ENCODE assay signal across 22 cellular contexts in genomic region chr12:5037795-5038357, GRCh38. TPM values are rescaled to one million over a fixed set of nuclear protein-coding genes. Genes with fewer than 3 reads are reported as not detected.
DNase-seq lines count a peak whose midpoint lies in the region; ATAC-seq, FAIRE-seq and TF ChIP-seq lines count a peak whose summit lies in the region.
"Had no signal": no experiment of that assay in that cellular context is flagged by ENCODE, and none has a peak within 500 bp of the region (broad histone marks: within the 10 kb centered on the region; RNA-seq: fewer than 3 reads in every experiment).

No MANE protein-coding gene starts in this region.

- CTCF ChIA-PET in MCF 10A (lab: Yijun Ruan, JAX) = interaction anchor here (0.6 to 1.2 kb wide), 3 partner anchors 15 to 180 kb away, joined by 3 to 5 read pairs (median 3); no protein-coding TSS in a partner anchor
- CTCF ChIA-PET in mammary epithelial cell (lab: Charles Lee; ENCODE audit: low non-redundant PET) = no interaction called here
- CTCF ChIA-PET in IMR-90 (lab: Yijun Ruan, JAX) = no interaction called here
- CTCF ChIA-PET in H1 (lab: Charles Lee; ENCODE audit: partially characterized antibody) = interaction anchor here (1.3 to 1.8 kb wide), 2 partner anchors 34 to 43 kb away, joined by 3 to 8 read pairs; no protein-coding TSS in a partner anchor
- CTCF ChIA-PET in activated CD8-positive, alpha-beta T cell treated with anti-CD3 and anti-CD28 coated beads, Interleukin-2, amount 10 ng/mL, durations not matched to agents 7 days and 5 days (lab: Charles Lee) = no interaction called here

- H2BK20ac ChIP-seq in IMR-90 (ENCODE audit: low read depth, low read length) (no peak overlapping the region), H1 (ENCODE audit: low read length) (no peak overlapping the region; the same call in 1 of the 2 replicates)

- in situ Hi-C loops in mammary epithelial cell (cut with MboI; ENCODE audit: low sequenced_read_pairs in 2 of 2) = no loop called here
- in situ Hi-C loops in IMR-90 (cut with MboI; ENCODE audit: low sequenced_read_pairs) = no loop called here

- peaks cover 6% of the 10 kb centered on the region for H3K27me3 ChIP-seq in mammary epithelial cell (ENCODE audit: insufficient read depth, low read length)
- peaks cover 38% of the 10 kb centered on the region for H3K27me3 ChIP-seq in IMR-90 (ENCODE audit: control insufficient read depth, insufficient read depth, low read length)
- peaks cover 1 to 18% (median 11%) of the 10 kb centered on the region in 4 experiments for H3K27me3 ChIP-seq in H1 (replicated peaks in 1 of 4; ENCODE audit: control insufficient read depth in 3 of 4, extremely low read depth in 1 of 4, insufficient read depth in 3 of 4, low read length in 3 of 4)
- H3K27me3 ChIP-seq: BLaER1 had no signal

- ATAC-seq in IMR-90 (ENCODE audit: low read depth) = no peak
- no peak for ATAC-seq in activated CD8-positive, alpha-beta T cell treated with anti-CD3 and anti-CD28 coated beads, Interleukin-2, amount 10 ng/mL, durations not matched to agents 7 days and 5 days
- ATAC-seq: CD8-positive, alpha-beta T cell; HCT116 had no signal

- H3K4me3 ChIP-seq in mammary epithelial cell (replicated peaks in 1 of 3; ENCODE audit: insufficient read depth in 1 of 3, low read depth in 2 of 3, low read length in 3 of 3) = no peak overlapping the region
- H3K4me3 ChIP-seq in IMR-90 (ENCODE audit: insufficient read depth, low read depth, low read length) = no peak overlapping the region
- H3K4me3 ChIP-seq in H1 (ENCODE audit: extremely low read depth in 1 of 4, insufficient read depth in 2 of 4, low read depth in 3 of 4, low read length in 4 of 4) = no peak overlapping the region
- H3K4me3 ChIP-seq: BLaER1, GM23248 had no signal

- no peak overlapping the region for H4K5ac ChIP-seq in IMR-90 (ENCODE audit: low read depth, low read length)
- no peak overlapping the region for H4K5ac ChIP-seq in H1 (ENCODE audit: insufficient read length, low read depth, low read length)

- H3K18ac ChIP-seq in IMR-90 (ENCODE audit: low read depth, low read length) = no peak overlapping the region
- H3K18ac ChIP-seq in H1 (ENCODE audit: extremely low read depth, low read length) = no peak overlapping the region

- H4K20me1 ChIP-seq in mammary epithelial cell (ENCODE audit: insufficient read depth, low read length) = no peaks in the 10 kb centered on the region
- H4K20me1 ChIP-seq in IMR-90 (ENCODE audit: insufficient read depth, low read length) = no peaks in the 10 kb centered on the region
- no peaks in the 10 kb centered on the region for H4K20me1 ChIP-seq in H1 (replicated peaks in 1 of 2; ENCODE audit: control insufficient read depth in 1 of 2, insufficient read depth in 2 of 2, low read length in 2 of 2)
- H4K20me1 ChIP-seq: BLaER1 had no signal

- H3K79me2 ChIP-seq in mammary epithelial cell (ENCODE audit: insufficient read depth, low read length) (no peaks in the 10 kb centered on the region), H1 (ENCODE audit: control insufficient read depth in 1 of 2, insufficient read depth in 2 of 2, low read length in 2 of 2) (no peaks in the 10 kb centered on the region)

- H3K36me3 Mint-ChIP-seq in MCF 10A (ENCODE audit: insufficient read depth, unreplicated experiment) = no peaks in the 10 kb centered on the region
- no peaks in the 10 kb centered on the region for H3K36me3 Mint-ChIP-seq in activated CD8-positive, alpha-beta T cell treated with anti-CD3 and anti-CD28 coated beads, Interleukin-2, amount 10 ng/mL, durations not matched to agents 7 days and 5 days (ENCODE audit: low read depth)
- H3K36me3 Mint-ChIP-seq: CD4-positive, CD25-positive, alpha-beta regulatory T cell; CD8-positive, alpha-beta T cell had no signal

- H2AK5ac ChIP-seq in IMR-90 (ENCODE audit: low read depth, low read length) (no peak overlapping the region), H1 (ENCODE audit: low read depth, low read length) (no peak overlapping the region)

- H3K27ac Mint-ChIP-seq in MCF 10A (ENCODE audit: low read depth, unreplicated experiment) = no peak overlapping the region
- no peak overlapping the region for H3K27ac Mint-ChIP-seq in activated CD8-positive, alpha-beta T cell treated with anti-CD3 and anti-CD28 coated beads, Interleukin-2, amount 10 ng/mL, durations not matched to agents 7 days and 5 days
- H3K27ac Mint-ChIP-seq: B cell; CD4-positive, CD25-positive, alpha-beta regulatory T cell; CD8-positive, alpha-beta T cell; H9 had no signal

- FAIRE-seq in H1 (lab: Jason Lieb, UNC) = no peak
- FAIRE-seq: A204.1, G401.6, GM12892 had no signal

- no peak overlapping the region for H3K27ac ChIP-seq in mammary epithelial cell (ENCODE audit: insufficient read depth, low read depth, low read length)
- no peak overlapping the region for H3K27ac ChIP-seq in IMR-90 (ENCODE audit: insufficient read depth, low read length)
- H3K27ac ChIP-seq in H1 (ENCODE audit: low read depth, low read length) = no peak overlapping the region
- H3K27ac ChIP-seq: 22Rv1, BLaER1, C4-2B, GM23248 had no signal

- TF ChIP-seq POLR2A in IMR-90 (IDR thresholded peaks at IDR 0.05; ENCODE audit: low read depth, low read length) (no peak), H1 (IDR thresholded peaks at IDR 0.05; ENCODE audit: control extremely low read depth in 1 of 2, low read depth in 2 of 2, low read length in 2 of 2) (no peak)

- intact Hi-C loops in MCF 10A (cut with micrococcal nuclease) = no loop called here
- intact Hi-C loops in mammary epithelial cell (cut with micrococcal nuclease) = no loop called here
- intact Hi-C loops in IMR-90 (cut with micrococcal nuclease) = no loop called here

- H3K9me3 ChIP-seq in mammary epithelial cell (replicated peaks; ENCODE audit: insufficient read depth, low read length) (no peaks in the 10 kb centered on the region), IMR-90 (ENCODE audit: control insufficient read depth, insufficient read depth, low read length) (no peaks in the 10 kb centered on the region), H1 (ENCODE audit: insufficient read depth in 2 of 2, low read depth in 1 of 2, low read length in 1 of 2) (no peaks in the 10 kb centered on the region; a peak in 1 of 4 replicates)
- H3K9me3 ChIP-seq: BLaER1, Caco-2 had no signal

- H4K8ac ChIP-seq in IMR-90 (ENCODE audit: low read depth in 2 of 2, low read length in 2 of 2) (no peak overlapping the region), H1 (ENCODE audit: extremely low read depth, insufficient read depth, low read length) (no peak overlapping the region)

- H3K4me1 ChIP-seq in mammary epithelial cell (ENCODE audit: insufficient read depth, low read length) (no peaks in the 10 kb centered on the region), IMR-90 (ENCODE audit: control insufficient read depth, insufficient read depth, low read length) (peaks cover 4% of the 10 kb centered on the region), H1 (replicated peaks in 1 of 4; ENCODE audit: control insufficient read depth in 3 of 4, insufficient read depth in 4 of 4, low read length in 3 of 4) (peaks cover 0 to 4% (median 2%) of the 10 kb centered on the region in 4 experiments; a peak in 2 of 7 replicates)
- H3K4me1 ChIP-seq: Caco-2 had no signal

- WGBS in mammary epithelial cell (ENCODE audit: low coverage, missing lambda C conversion rate) = 65% methylated on average over 9 of the region's 9 CpGs
- no CpG with 5 or more reads among the region's 9 CpGs for WGBS in IMR-90 (ENCODE audit: extremely low coverage in 2 of 2, insufficient read length in 1 of 2), 2 experiments
- 88% methylated on average over 9 of the region's 9 CpGs; no CpG with 5 or more reads in 1 of the 2 experiments for WGBS in H1 (ENCODE audit: extremely low coverage in 1 of 2, insufficient coverage in 1 of 2, insufficient read length in 1 of 2, insufficient replicate concordance in 2 of 2, low coverage in 1 of 2, low lambda C conversion rate in 2 of 2, missing lambda C conversion rate in 1 of 2), 2 experiments

- no peak overlapping the region for H2BK12ac ChIP-seq in H1 (ENCODE audit: low read depth, low read length)

- no peaks in the 10 kb centered on the region for H3K9me1 ChIP-seq in IMR-90 (ENCODE audit: insufficient read depth, low read length)

- H3K23ac ChIP-seq in IMR-90 (ENCODE audit: low read depth, low read length) = no peak overlapping the region
- H3K23ac ChIP-seq in H1 (ENCODE audit: insufficient read length) = no peak overlapping the region

- dilution Hi-C loops in mammary epithelial cell (cut with HindIII; ENCODE audit: low sequenced_read_pairs) (no loop called here), IMR-90 (cut with HindIII; ENCODE audit: low sequenced_read_pairs, unreplicated experiment) (no loop called here)

- no peak overlapping the region for H4K91ac ChIP-seq in IMR-90 (ENCODE audit: insufficient read depth, low read depth, low read length)
- H4K91ac ChIP-seq in H1 (replicated peaks; ENCODE audit: insufficient read length, low read length) = no peak overlapping the region

- no peak overlapping the region for H2AK9ac ChIP-seq in IMR-90 (replicated peaks; ENCODE audit: low read depth, low read length, poor library complexity)

- H3K4me1 Mint-ChIP-seq in MCF 10A (ENCODE audit: insufficient read depth, unreplicated experiment) = no peaks in the 10 kb centered on the region
- H3K4me1 Mint-ChIP-seq in activated CD8-positive, alpha-beta T cell treated with anti-CD3 and anti-CD28 coated beads, Interleukin-2, amount 10 ng/mL, durations not matched to agents 7 days and 5 days (ENCODE audit: low read depth) = no peaks in the 10 kb centered on the region

- H3K36me3 ChIP-seq in mammary epithelial cell (ENCODE audit: insufficient read depth, low read length) (no peaks in the 10 kb centered on the region), IMR-90 (ENCODE audit: control insufficient read depth, insufficient read depth, low read length) (no peaks in the 10 kb centered on the region), H1 (ENCODE audit: control insufficient read depth in 2 of 4, insufficient read depth in 4 of 4, low read length in 3 of 4) (no peaks in the 10 kb centered on the region)
- H3K36me3 ChIP-seq: BLaER1 had no signal

- H2AFZ ChIP-seq in mammary epithelial cell (ENCODE audit: low read depth, low read length) = no peak overlapping the region
- H2AFZ ChIP-seq in IMR-90 (replicated peaks; ENCODE audit: low read length, poor library complexity) = no peak overlapping the region
- no peak overlapping the region for H2AFZ ChIP-seq in H1 (ENCODE audit: low read length)
- H2AFZ ChIP-seq: GM23248 had no signal

- H3K4me2 ChIP-seq in mammary epithelial cell (ENCODE audit: insufficient read depth, low read depth, low read length) (no peak overlapping the region), IMR-90 (ENCODE audit: low read depth, low read length) (no peak overlapping the region), H1 (ENCODE audit: insufficient read depth in 1 of 2, low read depth in 2 of 2, low read length in 2 of 2) (no peak overlapping the region)

- H3K23me2 ChIP-seq in H1 (ENCODE audit: low read depth, low read length) = no peaks in the 10 kb centered on the region

- H3K4me3 Mint-ChIP-seq in MCF 10A (ENCODE audit: unreplicated experiment) = no peak overlapping the region
- no peak overlapping the region for H3K4me3 Mint-ChIP-seq in activated CD8-positive, alpha-beta T cell treated with anti-CD3 and anti-CD28 coated beads, Interleukin-2, amount 10 ng/mL, durations not matched to agents 7 days and 5 days
- H3K4me3 Mint-ChIP-seq: B cell; CD4-positive, CD25-positive, alpha-beta regulatory T cell; CD8-positive, alpha-beta T cell had no signal

- H3K14ac ChIP-seq in IMR-90 (replicated peaks; ENCODE audit: low read depth, low read length) (no peak overlapping the region), H1 (ENCODE audit: insufficient read length) (no peak overlapping the region)

- no peaks in the 10 kb centered on the region for H3K79me1 ChIP-seq in IMR-90 (ENCODE audit: low read depth in 1 of 2, low read length in 2 of 2)
- H3K79me1 ChIP-seq in H1 (ENCODE audit: low read depth, low read length) = no peaks in the 10 kb centered on the region

- POLR2A ChIA-PET in MCF 10A (lab: Yijun Ruan, JAX) = no interaction called here
- POLR2A ChIA-PET in IMR-90 (lab: Charles Lee; ENCODE audit: unreplicated experiment) = interaction anchor here (0.6 kb wide), 1 partner anchor 690 kb away, joined by 3 read pairs; no protein-coding TSS in a partner anchor
- POLR2A ChIA-PET in H1 (lab: Charles Lee; ENCODE audit: partially characterized antibody) = no interaction called here
- POLR2A ChIA-PET in activated CD8-positive, alpha-beta T cell treated with anti-CD3 and anti-CD28 coated beads, Interleukin-2, amount 10 ng/mL, durations not matched to agents 7 days and 5 days (lab: Charles Lee) = no interaction called here

- H3K56ac ChIP-seq in IMR-90 (ENCODE audit: extremely low read depth, insufficient read depth, low read length) = no peak overlapping the region
- H3K56ac ChIP-seq in H1 (replicated peaks; ENCODE audit: insufficient read length, low read depth, low read length) = no peak overlapping the region

- no peaks in the 10 kb centered on the region for H3K27me3 Mint-ChIP-seq in MCF 10A (ENCODE audit: insufficient read depth, unreplicated experiment)
- peaks cover 34% of the 10 kb centered on the region for H3K27me3 Mint-ChIP-seq in activated CD8-positive, alpha-beta T cell treated with anti-CD3 and anti-CD28 coated beads, Interleukin-2, amount 10 ng/mL, durations not matched to agents 7 days and 5 days (ENCODE audit: low read depth)

- H2BK5ac ChIP-seq in IMR-90 (ENCODE audit: low read depth, low read length, poor library complexity, severe bottlenecking) (no peak overlapping the region), H1 (ENCODE audit: low read depth, low read length) (no peak overlapping the region)

- no peak overlapping the region for H2BK15ac ChIP-seq in IMR-90 (ENCODE audit: low read depth, low read length)
- H2BK15ac ChIP-seq in H1 (ENCODE audit: low read length) = no peak overlapping the region

- TF ChIP-seq RAD21 in IMR-90 (IDR thresholded peaks at IDR 0.05; ENCODE audit: low read length) (no peak), H1 (IDR thresholded peaks at IDR 0.05 in 1 of 2, conservative IDR thresholded peaks at IDR 0.05 in 1 of 2; ENCODE audit: low read depth in 2 of 2, low read length in 2 of 2) (no peak)

- TF ChIP-seq CTCF in MCF 10A (IDR thresholded peaks at IDR 0.05; ENCODE audit: unreplicated experiment) (no peak), mammary epithelial cell (conservative IDR thresholded peaks at IDR 0.05 in 1 of 2, IDR thresholded peaks at IDR 0.05 in 1 of 2; ENCODE audit: extremely low read depth in 1 of 2, insufficient read depth in 1 of 2, low read depth in 1 of 2, low read length in 2 of 2) (no peak), IMR-90 (conservative IDR thresholded peaks at IDR 0.05; ENCODE audit: low read depth, low read length) (no peak), H1 (IDR thresholded peaks at IDR 0.05; ENCODE audit: control extremely low read depth in 1 of 3, insufficient read depth in 1 of 3, low read depth in 1 of 3, low read length in 3 of 3) (no peak)

- TF ChIP-seq EP300 in H1 (IDR thresholded peaks at IDR 0.05; ENCODE audit: borderline replicate concordance in 1 of 2, low read depth in 2 of 2, low read length in 2 of 2) = no peak

- H3K9ac ChIP-seq in mammary epithelial cell (ENCODE audit: insufficient read depth, low read length) (no peak overlapping the region), IMR-90 (ENCODE audit: low read depth, low read length) (no peak overlapping the region), H1 (replicated peaks in 1 of 4; ENCODE audit: extremely low read depth in 1 of 4, low read depth in 3 of 4, low read length in 3 of 4) (no peak overlapping the region)
- H3K9ac ChIP-seq: BLaER1, GM23248 had no signal

- DNase-seq in MCF 10A (ENCODE audit: unreplicated experiment) = peak; percentile 0
- DNase-seq in mammary epithelial cell = no peak
- DNase-seq in IMR-90 = no peak
- DNase-seq in H1 (ENCODE audit: low read depth in 1 of 2, low spot score in 2 of 2) = no peak
- DNase-seq in globus pallidus (ENCODE audit: low spot score) = no peak
- DNase-seq in activated CD8-positive, alpha-beta T cell treated with anti-CD3 and anti-CD28 coated beads, Interleukin-2, amount 10 ng/mL, durations not matched to agents 7 days and 5 days = no peak
- DNase-seq: Caco-2; CD4-positive, CD25-positive, alpha-beta regulatory T cell; CD8-positive, alpha-beta T cell; DMS153; DND-41; GM23248; H9 had no signal

- BruUV-seq in MCF 10A (replicated peaks; lab: Mats Ljungman, UMichigan) = no TSS peak
- no TSS peak for BruUV-seq in mammary epithelial cell (replicated peaks; lab: Mats Ljungman, UMichigan)
- BruUV-seq in IMR-90 (replicated peaks; lab: Mats Ljungman, UMichigan) = no TSS peak

- H3K9me3 Mint-ChIP-seq in MCF 10A (ENCODE audit: unreplicated experiment) = peaks cover 19% of the 10 kb centered on the region
- H3K9me3 Mint-ChIP-seq in activated CD8-positive, alpha-beta T cell treated with anti-CD3 and anti-CD28 coated beads, Interleukin-2, amount 10 ng/mL, durations not matched to agents 7 days and 5 days (ENCODE audit: insufficient read depth) = no peaks in the 10 kb centered on the region
- H3K9me3 Mint-ChIP-seq: CD8-positive, alpha-beta T cell had no signal

- no peak overlapping the region for H3K4ac ChIP-seq in IMR-90 (ENCODE audit: low read depth, low read length)
- H3K4ac ChIP-seq in H1 (replicated peaks; ENCODE audit: insufficient read length, low read depth, low read length) = no peak overlapping the region

- H2BK120ac ChIP-seq in IMR-90 (ENCODE audit: low read depth, low read length) = no peak overlapping the region
- no peak overlapping the region for H2BK120ac ChIP-seq in H1 (replicated peaks; ENCODE audit: low read depth, low read length)

RNA-seq across cellular contexts. Expression of gene KCNA5, which starts 5.8 kb away (rescaled TPM):
- total RNA-seq in MCF 10A (2022) = not detected in 2 replicates
- total RNA-seq in mammary epithelial cell = not detected
- not detected for polyA plus RNA-seq in mammary epithelial cell
- polyA minus RNA-seq in mammary epithelial cell = not detected
- total RNA-seq in IMR-90 (2012; rRNA removed) = not detected in 2 replicates
- not detected in 2 replicates for polyA plus RNA-seq in IMR-90 (2012; rRNA removed)
- not detected in 2 replicates for polyA plus RNA-seq in IMR-90 (2012; cell fraction: cytosol; rRNA removed)
- not detected in 2 replicates for polyA plus RNA-seq in IMR-90 (2012; cell fraction: nucleus; rRNA removed; ENCODE audit: low replicate concordance)
- total RNA-seq in H1 (2021; fragmentation: NEBNext Ultra II Directional; extraction: Animal tissue kit (Norgen Biotek cat#: 25700)) = 0.11 and 0.20 TPM in 2 replicates
- 0.29 and 0.31 TPM in 2 replicates for polyA plus RNA-seq in H1 (2011; rRNA removed)
- 0.32 TPM for polyA plus RNA-seq in H1 (2011; cell fraction: cytosol; rRNA removed)
- 0.40 TPM for polyA plus RNA-seq in H1 (2011; cell fraction: nucleus; rRNA removed)
- 0.13 to 0.21 TPM (median 0.17 TPM) in 3 of 4 replicates, not detected in the other for polyA plus RNA-seq in H1 (2012, experiment 1 of 2)
- 0.13 TPM for polyA plus RNA-seq in H1 (2012, experiment 2 of 2)
- 0.08 TPM for polyA plus RNA-seq in H1 (2013, experiment 1 of 2)
- polyA plus RNA-seq in H1 (2013, experiment 2 of 2) = 0.09 TPM
- polyA minus RNA-seq in H1 (2011; rRNA and poly(A)+ RNA removed) = 0.29 and 0.38 TPM in 2 replicates
- not detected for polyA minus RNA-seq in H1 (2011; cell fraction: cytosol; rRNA and poly(A)+ RNA removed)
- 0.40 TPM for polyA minus RNA-seq in H1 (2011; cell fraction: nucleus; rRNA and poly(A)+ RNA removed)
- total RNA-seq in activated CD8-positive, alpha-beta T cell treated with anti-CD3 and anti-CD28 coated beads, Interleukin-2, amount 10 ng/mL, durations not matched to agents 7 days and 5 days = not detected
- total RNA-seq: Caco-2; CD4-positive, CD25-positive, alpha-beta regulatory T cell; CD8-positive, alpha-beta T cell; GM23248 had no signal
- polyA plus RNA-seq: AG04450; CD4-positive, CD25-positive, alpha-beta regulatory T cell; GM23248 had no signal

Comparison
In these comparisons a context has a peak if more than half of its experiments do, and no peak if none do; other contexts are left out.
1. CTCF ChIA-PET loops: an anchor here in MCF 10A (0.6 to 1.2 kb wide) and H1 (1.3 to 1.8 kb wide); none called in mammary epithelial cell, IMR-90 and activated CD8-positive, alpha-beta T cell treated with anti-CD3 and anti-CD28 coated beads, Interleukin-2, amount 10 ng/mL, durations not matched to agents 7 days and 5 days.